Comparison of ENCODE assay signal across 21 cellular contexts in the genomic region with DNA sequence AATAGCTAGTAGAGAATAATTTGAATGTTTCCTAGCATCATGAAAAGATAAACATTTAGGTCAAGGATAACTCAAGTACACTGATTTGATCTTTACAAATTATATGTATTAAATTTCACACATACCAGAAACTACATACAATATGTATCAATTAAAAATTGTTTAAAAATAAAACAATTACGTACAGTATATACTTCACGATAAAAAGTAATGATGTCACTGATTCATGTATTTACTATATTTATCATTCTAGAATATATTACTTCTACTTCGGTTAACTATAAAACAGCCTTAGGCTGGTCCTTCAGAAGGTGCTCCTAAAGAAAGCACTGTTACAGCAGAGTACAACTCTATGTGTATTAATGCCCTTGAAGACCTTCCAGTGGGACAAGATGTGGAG. TPM values are rescaled to one million over a fixed set of nuclear protein-coding genes. Genes with fewer than 3 reads are reported as not detected.
DNase-seq lines count a peak whose midpoint lies in the region; ATAC-seq, FAIRE-seq and TF ChIP-seq lines count a peak whose summit lies in the region.
"Had no signal": no experiment of that assay in that cellular context is flagged by ENCODE, and none has a peak within 500 bp of the region (broad histone marks: within the 10 kb centered on the region; RNA-seq: fewer than 3 reads in every experiment).

No MANE protein-coding gene starts in this region.

- CTCF ChIA-PET in HepG2 (lab: Yijun Ruan, JAX; ENCODE audit: low intra/inter-chr PET ratio, low total read pairs) = no interaction called here

- H3K4me1 ChIP-seq in HepG2 (ENCODE audit: insufficient read depth, low read length) (peaks cover 29% of the 10 kb centered on the region), right lobe of liver (peaks cover 0 to 24% (median 11%) of the 10 kb centered on the region in 4 donors), KMS-11 (ENCODE audit: low read depth, poor library complexity, severe bottlenecking) (peaks cover 44% of the 10 kb centered on the region), kidney (ENCODE audit: control insufficient read depth in 1 of 2, insufficient read depth in 1 of 2, low read depth in 1 of 2, low read length in 2 of 2) (peaks cover 0 to 11% of the 10 kb centered on the region in 2 donors)
- H3K4me1 ChIP-seq: A549, Caco-2 had no signal

- no peak for TF ChIP-seq RAD21 in HepG2 (CRISPR knock-in tag; IDR thresholded peaks at IDR 0.05)

- no peaks in the 10 kb centered on the region for H4K20me1 ChIP-seq in HepG2 (ENCODE audit: insufficient read depth, low read length)
- no peaks in the 10 kb centered on the region for H4K20me1 ChIP-seq in KMS-11 (ENCODE audit: insufficient read depth)

- H3K36me3 ChIP-seq in HepG2 (replicated peaks in 1 of 2; ENCODE audit: control insufficient read depth in 1 of 2, insufficient read depth in 2 of 2, low read length in 2 of 2) = no peaks in the 10 kb centered on the region
- peaks cover 11 to 77% (median 38%) of the 10 kb centered on the region in 4 donors for H3K36me3 ChIP-seq in right lobe of liver
- H3K36me3 ChIP-seq in KMS-11 (ENCODE audit: insufficient read depth) = no peaks in the 10 kb centered on the region
- peaks cover 45 to 63% of the 10 kb centered on the region in 2 donors for H3K36me3 ChIP-seq in kidney (ENCODE audit: control insufficient read depth in 1 of 2, insufficient read depth in 2 of 2, low read length in 2 of 2)

- H3K9me3 ChIP-seq in HepG2 (ENCODE audit: low read length) = no peaks in the 10 kb centered on the region
- H3K9me3 ChIP-seq in right lobe of liver = no peaks in the 10 kb centered on the region
- H3K9me3 ChIP-seq in kidney (ENCODE audit: control insufficient read depth in 1 of 2, low read length in 2 of 2) = no peaks in the 10 kb centered on the region
- H3K9me3 ChIP-seq: A549; BLaER1 treated with 17β-estradiol and CSF1 and Interleukin-3, amounts not matched to agents 10 nM and 100 nM; Caco-2 had no signal

- no peak overlapping the region for H2AFZ ChIP-seq in HepG2 (ENCODE audit: low read length)
- no peak overlapping the region for H2AFZ ChIP-seq in KMS-11 (ENCODE audit: low read depth)

- H3K9ac ChIP-seq in HepG2 (ENCODE audit: insufficient read depth, low read depth, low read length) (no peak overlapping the region), KMS-11 (no peak overlapping the region), kidney (ENCODE audit: low read length in 2 of 2) (no peak overlapping the region)

- H3K27me3 ChIP-seq in HepG2 (ENCODE audit: control insufficient read depth in 1 of 2, insufficient read depth in 2 of 2, low read length in 2 of 2) (no peaks in the 10 kb centered on the region), right lobe of liver (no peaks in the 10 kb centered on the region), KMS-11 (ENCODE audit: insufficient read depth, low read depth) (no peaks in the 10 kb centered on the region)
- H3K27me3 ChIP-seq: BLaER1 treated with 17β-estradiol and CSF1 and Interleukin-3, amounts not matched to agents 10 nM and 100 nM had no signal

- TF ChIP-seq CTCF in HepG2 (CRISPR knock-in tag; IDR thresholded peaks at IDR 0.05) (no peak), right lobe of liver (IDR thresholded peaks at IDR 0.05) (no peak), KMS-11 (conservative IDR thresholded peaks at IDR 0.05; ENCODE audit: low read depth, low read length) (no peak), kidney (IDR thresholded peaks at IDR 0.05; ENCODE audit: borderline replicate concordance, extremely low read depth, insufficient read depth) (no peak)

- POLR2A ChIA-PET in HepG2 (lab: Yijun Ruan, JAX) = no interaction called here

- no peak for FAIRE-seq in HepG2 (lab: Jason Lieb, UNC)
- FAIRE-seq in kidney (lab: Jason Lieb, UNC) = peak; percentile 52
- FAIRE-seq: A549, D721Med, GM12891, GM19239 had no signal

- H3K79me2 ChIP-seq in HepG2 (ENCODE audit: insufficient read depth, low read length) = no peaks in the 10 kb centered on the region
- H3K79me2 ChIP-seq in KMS-11 (ENCODE audit: insufficient read depth, low read depth) = peaks cover 22% of the 10 kb centered on the region; the same call in 1 of the 2 replicates

- H3K27ac ChIP-seq in HepG2 (ENCODE audit: extremely low read length, insufficient read depth, low read length) (no peak overlapping the region), right lobe of liver (no peak overlapping the region), KMS-11 (peak overlapping the region; percentile 76; the same call in 1 of the 2 replicates), kidney (ENCODE audit: low read depth in 2 of 2, low read length in 2 of 2) (no peak overlapping the region)
- H3K27ac ChIP-seq: 22Rv1, A549, C4-2B had no signal

- H3K4me2 ChIP-seq in HepG2 (ENCODE audit: low read depth, low read length) = no peak overlapping the region
- no peak overlapping the region for H3K4me2 ChIP-seq in KMS-11
- H3K4me2 ChIP-seq: A549; BLaER1 treated with 17β-estradiol and CSF1 and Interleukin-3, amounts not matched to agents 10 nM and 100 nM had no signal

- no TSS peak for BruUV-seq in HepG2 (replicated peaks; lab: Mats Ljungman, UMichigan)

- intact Hi-C loops in HepG2 (cut with micrococcal nuclease; ENCODE audit: unreplicated experiment) = no loop called here
- intact Hi-C loops in right lobe of liver (cut with DNase I) = no loop called here
- intact Hi-C loops in kidney (cut with DNase I) = no loop called here

- DNase-seq in HepG2 (ENCODE audit: low spot score) (no peak), right lobe of liver (no peak), kidney (no peak), glomerular visceral epithelial cell (ENCODE audit: extremely low spot score) (no peak), GDM1 (lab: John Stamatoyannopoulos, UW) (no peak)
- DNase-seq: AML-193; Caco-2; Calu3; CD4-positive, alpha-beta T cell; CD8-positive, alpha-beta T cell; DMS79 treated with DMSO at 0.1 percent for 48 hours; GF-D8 had no signal

- no peak overlapping the region for H3K4me3 ChIP-seq in HepG2 (replicated peaks in 1 of 3; ENCODE audit: insufficient read depth in 1 of 3, low read depth in 2 of 3, low read length in 3 of 3)
- H3K4me3 ChIP-seq in right lobe of liver = no peak overlapping the region
- no peak overlapping the region for H3K4me3 ChIP-seq in KMS-11 (IDR thresholded peaks at IDR 0.05; ENCODE audit: insufficient read depth, low read depth, low read length)
- H3K4me3 ChIP-seq in kidney (ENCODE audit: low read length in 2 of 2) = no peak overlapping the region
- H3K4me3 ChIP-seq: A549; BLaER1 treated with 17β-estradiol and CSF1 and Interleukin-3, amounts not matched to agents 10 nM and 100 nM had no signal

- in situ Hi-C loops in HepG2 (cut with HindIII; ENCODE audit: extremely low pct_ligation_motif_present, low pct_unique_long_range_greater_than_20kb) = no loop called here

- TF ChIP-seq EP300 in HepG2 (IDR thresholded peaks at IDR 0.05; ENCODE audit: low read depth in 2 of 2, low read length in 2 of 2) (no peak), HepG2 (CRISPR knock-in tag; IDR thresholded peaks at IDR 0.05; ENCODE audit: borderline replicate concordance) (no peak)

- ATAC-seq in HepG2 (no peak), right lobe of liver (no peak)
- ATAC-seq: A549; CD8-positive, alpha-beta T cell had no signal

- WGBS in HepG2 (ENCODE audit: low lambda C conversion rate) = 95% methylated on average over 3 of the region's 3 CpGs
- 95% methylated on average over 3 of the region's 3 CpGs for WGBS in right lobe of liver (ENCODE audit: insufficient coverage, low coverage, low lambda C conversion rate, missing lambda C conversion rate)

- TF ChIP-seq POLR2A in HepG2 (IDR thresholded peaks at IDR 0.05; ENCODE audit: insufficient read depth in 1 of 2, low read depth in 2 of 2, low read length in 2 of 2) (no peak), right lobe of liver (IDR thresholded peaks at IDR 0.05) (no peak)

RNA-seq across cellular contexts. Expression of gene RBM23, which starts 11.5 kb away (rescaled TPM):
- 0.52 and 1.5 TPM in 2 replicates for total RNA-seq in HepG2 (2016; rRNA removed; fragmentation: Illumina TruSeq; extraction: Trizol)
- total RNA-seq in HepG2 (2016; cell fraction: cytosol; rRNA removed; fragmentation: Illumina TruSeq; extraction: Trizol; ENCODE audit: low read depth) = 1.3 and 3.6 TPM in 2 replicates
- 0.61 and 1.6 TPM in 2 replicates for total RNA-seq in HepG2 (2016; cell fraction: insoluble cytoplasmic fraction; rRNA removed; fragmentation: Illumina TruSeq; extraction: Trizol)
- total RNA-seq in HepG2 (2016; cell fraction: membrane; rRNA removed; fragmentation: Illumina TruSeq; extraction: Trizol) = 0.71 and 0.76 TPM in 2 replicates
- 1.2 and 2.0 TPM in 2 replicates for total RNA-seq in HepG2 (2016; cell fraction: nucleus; rRNA removed; fragmentation: Illumina TruSeq; extraction: Trizol)
- polyA plus RNA-seq in HepG2 (2011; rRNA removed) = 2.1 and 2.9 TPM in 2 replicates
- polyA plus RNA-seq in HepG2 (2011; cell fraction: cytosol; rRNA removed) = 0.87 and 0.90 TPM in 2 replicates
- 7.7 and 10.1 TPM in 2 replicates for polyA plus RNA-seq in HepG2 (2011; cell fraction: nucleus; rRNA removed)
- 2.0 and 2.8 TPM in 2 replicates for polyA plus RNA-seq in HepG2 (2012)
- polyA plus RNA-seq in HepG2 (2016; cell fraction: cytosol; fragmentation: Illumina TruSeq; extraction: Trizol; ENCODE audit: low read depth) = 0.17 and 0.28 TPM in 2 replicates
- polyA plus RNA-seq in HepG2 (2016; cell fraction: insoluble cytoplasmic fraction; fragmentation: Illumina TruSeq; extraction: Trizol; ENCODE audit: low read depth) = 0.76 and 1.0 TPM in 2 replicates
- 0.27 and 0.43 TPM in 2 replicates for polyA plus RNA-seq in HepG2 (2016; cell fraction: membrane; fragmentation: Illumina TruSeq; extraction: Trizol; ENCODE audit: low read depth)
- 3.6 and 4.3 TPM in 2 replicates for polyA plus RNA-seq in HepG2 (2016; cell fraction: nucleus; fragmentation: Illumina TruSeq; extraction: Trizol; ENCODE audit: insufficient read depth, low read depth)
- 5.4 and 70.7 TPM in 2 replicates for polyA minus RNA-seq in HepG2 (2011; rRNA and poly(A)+ RNA removed; ENCODE audit: low replicate concordance)
- 0.97 and 1.6 TPM in 2 replicates for polyA minus RNA-seq in HepG2 (2011; cell fraction: cytosol; rRNA and poly(A)+ RNA removed)
- polyA minus RNA-seq in HepG2 (2011; cell fraction: nucleus; rRNA and poly(A)+ RNA removed) = 14.7 and 14.8 TPM in 2 replicates
- 10 to 100 TPM; 22.2 to 38.0 (median 34.0) TPM for total RNA-seq in right lobe of liver
- total RNA-seq in kidney = 93.6 TPM
- 44.8 TPM for polyA plus RNA-seq in kidney (ENCODE audit: insufficient read depth, low read depth, low replicate concordance)

RNA-seq across cellular contexts. Expression of gene PRMT5, which starts 21.7 kb away (rescaled TPM):
- total RNA-seq in HepG2 (2016; rRNA removed; fragmentation: Illumina TruSeq; extraction: Trizol) = 210 and 289 TPM in 2 replicates
- total RNA-seq in HepG2 (2016; cell fraction: cytosol; rRNA removed; fragmentation: Illumina TruSeq; extraction: Trizol; ENCODE audit: low read depth) = 154 and 171 TPM in 2 replicates
- 224 and 314 TPM in 2 replicates for total RNA-seq in HepG2 (2016; cell fraction: insoluble cytoplasmic fraction; rRNA removed; fragmentation: Illumina TruSeq; extraction: Trizol)
- 131 and 139 TPM in 2 replicates for total RNA-seq in HepG2 (2016; cell fraction: membrane; rRNA removed; fragmentation: Illumina TruSeq; extraction: Trizol)
- total RNA-seq in HepG2 (2016; cell fraction: nucleus; rRNA removed; fragmentation: Illumina TruSeq; extraction: Trizol) = 137 and 144 TPM in 2 replicates
- polyA plus RNA-seq in HepG2 (2011; rRNA removed) = 329 and 354 TPM in 2 replicates
- 348 and 362 TPM in 2 replicates for polyA plus RNA-seq in HepG2 (2011; cell fraction: cytosol; rRNA removed)
- polyA plus RNA-seq in HepG2 (2011; cell fraction: nucleus; rRNA removed) = 327 and 362 TPM in 2 replicates
- 137 and 192 TPM in 2 replicates for polyA plus RNA-seq in HepG2 (2012)
- 39.5 and 40.9 TPM in 2 replicates for polyA plus RNA-seq in HepG2 (2016; cell fraction: cytosol; fragmentation: Illumina TruSeq; extraction: Trizol; ENCODE audit: low read depth)
- polyA plus RNA-seq in HepG2 (2016; cell fraction: insoluble cytoplasmic fraction; fragmentation: Illumina TruSeq; extraction: Trizol; ENCODE audit: low read depth) = 294 and 308 TPM in 2 replicates
- 72.5 and 74.3 TPM in 2 replicates for polyA plus RNA-seq in HepG2 (2016; cell fraction: membrane; fragmentation: Illumina TruSeq; extraction: Trizol; ENCODE audit: low read depth)
- 212 and 229 TPM in 2 replicates for polyA plus RNA-seq in HepG2 (2016; cell fraction: nucleus; fragmentation: Illumina TruSeq; extraction: Trizol; ENCODE audit: insufficient read depth, low read depth)
- 563 and 739 TPM in 2 replicates for polyA minus RNA-seq in HepG2 (2011; rRNA and poly(A)+ RNA removed; ENCODE audit: low replicate concordance)
- 136 and 191 TPM in 2 replicates for polyA minus RNA-seq in HepG2 (2011; cell fraction: cytosol; rRNA and poly(A)+ RNA removed)
- polyA minus RNA-seq in HepG2 (2011; cell fraction: nucleus; rRNA and poly(A)+ RNA removed) = 169 and 174 TPM in 2 replicates
- total RNA-seq in right lobe of liver = 10 to 100 TPM; 22.5 to 32.1 (median 25.7) TPM
- total RNA-seq in kidney = 58.7 TPM
- 64.2 TPM for polyA plus RNA-seq in kidney (ENCODE audit: insufficient read depth, low read depth, low replicate concordance)

RNA-seq across cellular contexts. Expression of gene REM2, which starts 24.4 kb away (rescaled TPM):
- total RNA-seq in HepG2 (2016; rRNA removed; fragmentation: Illumina TruSeq; extraction: Trizol) (not detected in 2 replicates), right lobe of liver (under 1 TPM in 2 of 6 experiments, not detected in 4; 0.10 to 0.12 TPM), kidney (0.63 TPM)
- total RNA-seq in HepG2 (2016; cell fraction: cytosol; rRNA removed; fragmentation: Illumina TruSeq; extraction: Trizol; ENCODE audit: low read depth) = not detected in 2 replicates
- not detected in 2 replicates for total RNA-seq in HepG2 (2016; cell fraction: insoluble cytoplasmic fraction; rRNA removed; fragmentation: Illumina TruSeq; extraction: Trizol)
- total RNA-seq in HepG2 (2016; cell fraction: membrane; rRNA removed; fragmentation: Illumina TruSeq; extraction: Trizol) = not detected in 2 replicates
- total RNA-seq in HepG2 (2016; cell fraction: nucleus; rRNA removed; fragmentation: Illumina TruSeq; extraction: Trizol) = not detected in 2 replicates
- polyA plus RNA-seq in HepG2 (2011; rRNA removed) (0.20 and 0.31 TPM in 2 replicates), kidney (ENCODE audit: insufficient read depth, low read depth, low replicate concordance) (0.77 TPM)
- 0.04 and 0.05 TPM in 2 replicates for polyA plus RNA-seq in HepG2 (2011; cell fraction: cytosol; rRNA removed)
- polyA plus RNA-seq in HepG2 (2011; cell fraction: nucleus; rRNA removed) = 1.1 and 1.9 TPM in 2 replicates
- polyA plus RNA-seq in HepG2 (2012) = 0.21 and 0.67 TPM in 2 replicates
- polyA plus RNA-seq in HepG2 (2016; cell fraction: cytosol; fragmentation: Illumina TruSeq; extraction: Trizol; ENCODE audit: low read depth) = not detected in 2 replicates
- not detected in 2 replicates for polyA plus RNA-seq in HepG2 (2016; cell fraction: insoluble cytoplasmic fraction; fragmentation: Illumina TruSeq; extraction: Trizol; ENCODE audit: low read depth)
- not detected in 2 replicates for polyA plus RNA-seq in HepG2 (2016; cell fraction: membrane; fragmentation: Illumina TruSeq; extraction: Trizol; ENCODE audit: low read depth)
- polyA plus RNA-seq in HepG2 (2016; cell fraction: nucleus; fragmentation: Illumina TruSeq; extraction: Trizol; ENCODE audit: insufficient read depth, low read depth) = not detected in 2 replicates
- 0.26 and 0.30 TPM in 2 replicates for polyA minus RNA-seq in HepG2 (2011; rRNA and poly(A)+ RNA removed; ENCODE audit: low replicate concordance)
- polyA minus RNA-seq in HepG2 (2011; cell fraction: cytosol; rRNA and poly(A)+ RNA removed) = not detected in 2 replicates
- polyA minus RNA-seq in HepG2 (2011; cell fraction: nucleus; rRNA and poly(A)+ RNA removed) = 0.25 and 0.90 TPM in 2 replicates
- total RNA-seq: A172 had no signal

RNA-seq across cellular contexts. Expression of gene LRP10, which starts 35.9 kb away (rescaled TPM):
- total RNA-seq in HepG2 (2016; rRNA removed; fragmentation: Illumina TruSeq; extraction: Trizol) = 8.6 and 16.9 TPM in 2 replicates
- 4.6 and 5.4 TPM in 2 replicates for total RNA-seq in HepG2 (2016; cell fraction: cytosol; rRNA removed; fragmentation: Illumina TruSeq; extraction: Trizol; ENCODE audit: low read depth)
- 8.2 and 17.2 TPM in 2 replicates for total RNA-seq in HepG2 (2016; cell fraction: insoluble cytoplasmic fraction; rRNA removed; fragmentation: Illumina TruSeq; extraction: Trizol)
- total RNA-seq in HepG2 (2016; cell fraction: membrane; rRNA removed; fragmentation: Illumina TruSeq; extraction: Trizol) = 13.8 and 15.6 TPM in 2 replicates
- 15.9 and 21.6 TPM in 2 replicates for total RNA-seq in HepG2 (2016; cell fraction: nucleus; rRNA removed; fragmentation: Illumina TruSeq; extraction: Trizol)
- polyA plus RNA-seq in HepG2 (2011; rRNA removed) = 45.2 and 80.6 TPM in 2 replicates
- 49.4 and 54.8 TPM in 2 replicates for polyA plus RNA-seq in HepG2 (2011; cell fraction: cytosol; rRNA removed)
- polyA plus RNA-seq in HepG2 (2011; cell fraction: nucleus; rRNA removed) = 70.7 and 85.9 TPM in 2 replicates
- polyA plus RNA-seq in HepG2 (2012) = 45.8 and 84.6 TPM in 2 replicates
- 6.5 and 7.4 TPM in 2 replicates for polyA plus RNA-seq in HepG2 (2016; cell fraction: cytosol; fragmentation: Illumina TruSeq; extraction: Trizol; ENCODE audit: low read depth)
- polyA plus RNA-seq in HepG2 (2016; cell fraction: insoluble cytoplasmic fraction; fragmentation: Illumina TruSeq; extraction: Trizol; ENCODE audit: low read depth) = 8.2 and 10.9 TPM in 2 replicates
- polyA plus RNA-seq in HepG2 (2016; cell fraction: membrane; fragmentation: Illumina TruSeq; extraction: Trizol; ENCODE audit: low read depth) = 11.6 and 13.0 TPM in 2 replicates
- 22.9 and 23.5 TPM in 2 replicates for polyA plus RNA-seq in HepG2 (2016; cell fraction: nucleus; fragmentation: Illumina TruSeq; extraction: Trizol; ENCODE audit: insufficient read depth, low read depth)
- 73.0 and 241 TPM in 2 replicates for polyA minus RNA-seq in HepG2 (2011; rRNA and poly(A)+ RNA removed; ENCODE audit: low replicate concordance)
- 55.0 and 77.3 TPM in 2 replicates for polyA minus RNA-seq in HepG2 (2011; cell fraction: cytosol; rRNA and poly(A)+ RNA removed)
- polyA minus RNA-seq in HepG2 (2011; cell fraction: nucleus; rRNA and poly(A)+ RNA removed) = 23.4 and 37.7 TPM in 2 replicates
- total RNA-seq in right lobe of liver = 10 to 100 TPM; 31.0 to 54.5 (median 44.6) TPM
- total RNA-seq in kidney = 207 TPM
- 74.7 TPM for polyA plus RNA-seq in kidney (ENCODE audit: insufficient read depth, low read depth, low replicate concordance)

RNA-seq across cellular contexts. Expression of gene HAUS4, which starts 49.5 kb away (rescaled TPM):
- 130 and 141 TPM in 2 replicates for total RNA-seq in HepG2 (2016; rRNA removed; fragmentation: Illumina TruSeq; extraction: Trizol)
- total RNA-seq in HepG2 (2016; cell fraction: cytosol; rRNA removed; fragmentation: Illumina TruSeq; extraction: Trizol; ENCODE audit: low read depth) = 124 and 143 TPM in 2 replicates
- 128 and 148 TPM in 2 replicates for total RNA-seq in HepG2 (2016; cell fraction: insoluble cytoplasmic fraction; rRNA removed; fragmentation: Illumina TruSeq; extraction: Trizol)
- 134 and 154 TPM in 2 replicates for total RNA-seq in HepG2 (2016; cell fraction: membrane; rRNA removed; fragmentation: Illumina TruSeq; extraction: Trizol)
- total RNA-seq in HepG2 (2016; cell fraction: nucleus; rRNA removed; fragmentation: Illumina TruSeq; extraction: Trizol) = 82.9 and 84.6 TPM in 2 replicates
- 64.7 and 74.4 TPM in 2 replicates for polyA plus RNA-seq in HepG2 (2011; rRNA removed)
- 49.6 and 52.3 TPM in 2 replicates for polyA plus RNA-seq in HepG2 (2011; cell fraction: cytosol; rRNA removed)
- polyA plus RNA-seq in HepG2 (2011; cell fraction: nucleus; rRNA removed) = 90.4 and 93.9 TPM in 2 replicates
- 58.5 and 83.9 TPM in 2 replicates for polyA plus RNA-seq in HepG2 (2012)
- 42.0 and 47.4 TPM in 2 replicates for polyA plus RNA-seq in HepG2 (2016; cell fraction: cytosol; fragmentation: Illumina TruSeq; extraction: Trizol; ENCODE audit: low read depth)
- 106 and 115 TPM in 2 replicates for polyA plus RNA-seq in HepG2 (2016; cell fraction: insoluble cytoplasmic fraction; fragmentation: Illumina TruSeq; extraction: Trizol; ENCODE audit: low read depth)
- 86.6 and 89.8 TPM in 2 replicates for polyA plus RNA-seq in HepG2 (2016; cell fraction: membrane; fragmentation: Illumina TruSeq; extraction: Trizol; ENCODE audit: low read depth)
- polyA plus RNA-seq in HepG2 (2016; cell fraction: nucleus; fragmentation: Illumina TruSeq; extraction: Trizol; ENCODE audit: insufficient read depth, low read depth) = 118 and 127 TPM in 2 replicates
- 39.3 and 43.1 TPM in 2 replicates for polyA minus RNA-seq in HepG2 (2011; rRNA and poly(A)+ RNA removed; ENCODE audit: low replicate concordance)
- polyA minus RNA-seq in HepG2 (2011; cell fraction: cytosol; rRNA and poly(A)+ RNA removed) = 27.3 and 39.3 TPM in 2 replicates
- polyA minus RNA-seq in HepG2 (2011; cell fraction: nucleus; rRNA and poly(A)+ RNA removed) = 50.6 and 59.4 TPM in 2 replicates
- 10 to 100 TPM in 4 of 6 experiments, 1 to 10 TPM in 2; 6.8 to 17.9 (median 12.4) TPM for total RNA-seq in right lobe of liver
- total RNA-seq in kidney = 38.1 TPM
- 35.8 TPM for polyA plus RNA-seq in kidney (ENCODE audit: insufficient read depth, low read depth, low replicate concordance)

Comparison
In these comparisons a context has a peak if more than half of its experiments do, and no peak if none do; other contexts are left out.
1. RNA of gene RBM23, which starts 11.5 kb away (total RNA-seq): 93.6 TPM in kidney (single experiment) and 22.2 to 38.0 TPM in right lobe of liver; 0.52 to 3.6 TPM in HepG2; every median in the first group is over 4 times any median in the second.